7 cellular contexts compared by ENCODE assay signal in genomic region chr17:42519546-42520444, GRCh38. TPM values are rescaled to one million over a fixed set of nuclear protein-coding genes. Genes with fewer than 3 reads are reported as not detected.
A peak's percentile ranks its signal among the peaks of the same experiment; 100 is the strongest.
DNase-seq lines count a peak whose midpoint lies in the region; ATAC-seq and TF ChIP-seq lines count a peak whose summit lies in the region.

No MANE protein-coding gene starts in this region.

- H3K36me3 ChIP-seq in HUES64 (ENCODE audit: insufficient read depth, low read length) (peaks cover 14% of the 10 kb centered on the region), smooth muscle cell (ENCODE audit: low read depth) (no peaks in the 10 kb centered on the region)

- H3K27ac ChIP-seq in HUES64 (ENCODE audit: low read depth, low read length) (peak overlapping the region; percentile 94), caudate nucleus (ENCODE audit: low read depth, low read length) (peak overlapping the region; percentile 87), smooth muscle cell (ENCODE audit: low read depth) (peak overlapping the region; percentile 98)

- H3K9me3 ChIP-seq in HUES64 (ENCODE audit: insufficient read depth, low read depth, low read length) (no peaks in the 10 kb centered on the region), smooth muscle cell (replicated peaks; ENCODE audit: low read depth) (no peaks in the 10 kb centered on the region)

- no peak for TF ChIP-seq CTCF in smooth muscle cell (IDR thresholded peaks at IDR 0.05; ENCODE audit: borderline replicate concordance, insufficient read depth, poor library complexity, severe bottlenecking)

- no peaks in the 10 kb centered on the region for H3K27me3 ChIP-seq in HUES64 (ENCODE audit: insufficient read depth, low read length)
- H3K27me3 ChIP-seq in smooth muscle cell (ENCODE audit: low read depth): no peaks in the 10 kb centered on the region

- peaks cover 13% of the 10 kb centered on the region for H3F3A ChIP-seq in smooth muscle cell (ENCODE audit: low read depth)

- H2AFZ ChIP-seq in smooth muscle cell (ENCODE audit: low read depth): no peak overlapping the region

- H3K4me2 ChIP-seq in smooth muscle cell: peak overlapping the region; percentile 71

- H3K4me3 ChIP-seq in HUES64 (ENCODE audit: low read length): 0 out of 2 replicates have a peak overlapping the region, but pooled peaks have one; percentile 5
- H3K4me3 ChIP-seq in smooth muscle cell: no peak overlapping the region

- peaks cover 23% of the 10 kb centered on the region for H3K4me1 ChIP-seq in HUES64 (ENCODE audit: insufficient read depth, low read length)
- peaks cover 36% of the 10 kb centered on the region for H3K4me1 ChIP-seq in smooth muscle cell (ENCODE audit: low read depth)

- H3K9ac ChIP-seq in HUES64 (ENCODE audit: low read depth, low read length) (peak overlapping the region; percentile 69; the same call in 1 of the 2 replicates), smooth muscle cell (ENCODE audit: low read depth) (peak overlapping the region; percentile 91)

- 28% methylated on average over 12 of the region's 12 CpGs for WGBS in HUES64
- 16% methylated on average over 12 of the region's 12 CpGs for WGBS in smooth muscle cell (ENCODE audit: low lambda C conversion rate)

- H4K20me1 ChIP-seq in smooth muscle cell (ENCODE audit: low read depth): no peaks in the 10 kb centered on the region

- ATAC-seq in HG03378 (IDR thresholded peaks at IDR 0.05; ENCODE audit: unreplicated experiment) (no peak), HG02610 (IDR thresholded peaks at IDR 0.05; ENCODE audit: unreplicated experiment) (no peak), GM18861 (IDR thresholded peaks at IDR 0.05; ENCODE audit: unreplicated experiment) (no peak)

- H3K79me2 ChIP-seq in smooth muscle cell (ENCODE audit: low read depth): no peaks in the 10 kb centered on the region

- DNase-seq in caudate nucleus (lab: John Stamatoyannopoulos, UW): peak in 54 of 61 donors; percentile 14 to 78 (median 52)
- DNase-seq in islet precursor cell: peak; percentile 98
- DNase-seq in smooth muscle cell (lab: John Stamatoyannopoulos, UW; ENCODE audit: unreplicated experiment): peak; percentile 35

RNA-seq across cellular contexts. Expression of gene NAGLU, which starts 16.2 kb away (rescaled TPM):
- polyA plus RNA-seq in HUES64 (2013, experiment 1 of 2): 13.7 TPM
- polyA plus RNA-seq in HUES64 (2013, experiment 2 of 2): 12.4 TPM
- total RNA-seq in smooth muscle cell: 23.0 and 27.2 TPM in 2 replicates
- polyA plus RNA-seq in smooth muscle cell: 39.9 and 51.6 TPM in 2 replicates

RNA-seq across cellular contexts. Expression of gene HSD17B1, which starts 32.9 kb away (rescaled TPM):
- polyA plus RNA-seq in HUES64 (2013, experiment 1 of 2): 0.55 TPM
- polyA plus RNA-seq in HUES64 (2013, experiment 2 of 2): 0.63 TPM
- 0.40 TPM in 1 of 2 replicates, not detected in the other for total RNA-seq in smooth muscle cell
- polyA plus RNA-seq in smooth muscle cell: 3.3 and 3.5 TPM in 2 replicates

RNA-seq across cellular contexts. Expression of gene COASY, which starts 42.2 kb away (rescaled TPM):
- polyA plus RNA-seq in HUES64 (2013, experiment 1 of 2): 54.2 TPM
- polyA plus RNA-seq in HUES64 (2013, experiment 2 of 2): 54.0 TPM
- 16.0 and 23.2 TPM in 2 replicates for total RNA-seq in smooth muscle cell
- 65.0 and 68.2 TPM in 2 replicates for polyA plus RNA-seq in smooth muscle cell

RNA-seq across cellular contexts. Expression of gene MLX, which starts 47.1 kb away (rescaled TPM):
- 31.6 TPM for polyA plus RNA-seq in HUES64 (2013, experiment 1 of 2)
- 31.6 TPM for polyA plus RNA-seq in HUES64 (2013, experiment 2 of 2)
- total RNA-seq in smooth muscle cell: 21.6 and 30.1 TPM in 2 replicates
- polyA plus RNA-seq in smooth muscle cell: 21.1 and 26.4 TPM in 2 replicates

RNA-seq across cellular contexts. Expression of gene PSMC3IP, which starts 57.7 kb away (rescaled TPM):
- 24.7 TPM for polyA plus RNA-seq in HUES64 (2013, experiment 1 of 2)
- 22.4 TPM for polyA plus RNA-seq in HUES64 (2013, experiment 2 of 2)
- 5.2 and 5.3 TPM in 2 replicates for total RNA-seq in smooth muscle cell
- 7.7 and 10.0 TPM in 2 replicates for polyA plus RNA-seq in smooth muscle cell

Comparison
In these comparisons a context has a peak if more than half of its experiments do, and no peak if none do; other contexts are left out.
1. DNase-seq: peak in every context shown above with its lines; median percentile 98 in islet precursor cell; 52 in caudate nucleus; 35 in smooth muscle cell.